In the genomic region with DNA sequence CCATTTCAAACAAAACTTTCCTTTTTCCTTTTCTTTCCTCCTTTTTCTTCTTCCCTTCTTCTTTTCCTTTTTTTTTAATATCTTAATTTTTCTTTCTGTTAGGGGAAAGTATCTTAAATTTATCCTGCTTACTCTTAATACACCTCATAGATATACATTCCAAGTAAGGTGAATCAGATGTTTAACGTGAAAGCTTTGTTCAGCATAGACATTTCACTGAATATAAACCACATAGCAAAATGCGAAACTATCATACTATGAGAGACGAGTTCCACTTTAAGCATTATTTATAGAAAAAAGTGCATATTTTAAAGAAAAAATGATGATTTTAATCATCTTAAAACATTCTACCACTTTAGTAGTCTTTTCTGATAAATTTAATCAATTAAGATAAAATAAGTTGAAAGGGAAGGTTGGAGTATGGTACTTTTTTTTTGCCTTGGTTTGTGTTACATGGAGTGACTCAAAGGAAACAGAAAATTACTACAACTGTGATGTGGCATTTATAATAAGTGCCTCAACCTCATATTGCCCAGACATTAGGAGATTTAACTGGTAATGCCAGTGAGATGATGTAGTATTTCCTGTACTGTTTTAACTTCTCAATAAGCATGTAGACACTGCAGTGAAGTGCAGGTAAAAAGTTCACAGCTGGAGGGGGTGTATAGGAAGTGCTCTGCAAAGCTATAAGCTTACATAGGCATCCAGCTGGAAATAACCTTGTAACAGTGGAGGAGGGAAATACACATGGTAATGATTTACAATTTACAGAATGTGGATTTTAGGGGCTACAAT, we compare ENCODE assay signal across 8 cellular contexts.
DNase-seq lines count a peak whose midpoint lies in the region; ATAC-seq and TF ChIP-seq lines count a peak whose summit lies in the region.

No MANE protein-coding gene starts in this region.

- no peaks in the 10 kb centered on the region for H3K27me3 ChIP-seq in A673 (replicated peaks; ENCODE audit: insufficient read depth, low read depth, low read length, poor library complexity)

- peaks cover 9 to 16% of the 10 kb centered on the region in 2 donors for H3K4me1 Mint-ChIP-seq in effector memory CD8-positive, alpha-beta T cell (ENCODE audit: low read depth in 2 of 2)

- peaks cover 31% of the 10 kb centered on the region for H3K4me1 ChIP-seq in A673 (ENCODE audit: insufficient read depth, low read length, poor library complexity, severe bottlenecking)

- in situ Hi-C loops in KBM-7 (cut with MboI; ENCODE audit: low pct_unique_long_range_greater_than_20kb, low sequenced_read_pairs): no loop called here

- intact Hi-C loops in A673 (cut with micrococcal nuclease; ENCODE audit: unreplicated experiment): loop anchor here (2.0 kb wide), 1 partner anchor 85 kb away; no protein-coding TSS in a partner anchor

- no peaks in the 10 kb centered on the region for H3K9me3 Mint-ChIP-seq in effector memory CD8-positive, alpha-beta T cell

- ATAC-seq in GM19397 (IDR thresholded peaks at IDR 0.05; ENCODE audit: unreplicated experiment): peak; percentile 63
- peak; percentile 70 for ATAC-seq in effector memory CD8-positive, alpha-beta T cell (replicated peaks)
- no peak for ATAC-seq in GM21367 (IDR thresholded peaks at IDR 0.05; ENCODE audit: unreplicated experiment)
- no peak for ATAC-seq in GM21723 (IDR thresholded peaks at IDR 0.05; ENCODE audit: unreplicated experiment)

- peak overlapping the region in 1 of 2 donors; percentile 23 for H3K27ac Mint-ChIP-seq in effector memory CD8-positive, alpha-beta T cell

- POLR2A ChIA-PET in A673 (lab: Charles Lee; ENCODE audit: low non-redundant PET): no interaction called here

- BruUV-seq in A673 (replicated peaks; lab: Mats Ljungman, UMichigan): no TSS peak

- no peaks in the 10 kb centered on the region for H3K9me3 ChIP-seq in A673 (ENCODE audit: low read depth, low read length, poor library complexity, severe bottlenecking)

- CTCF ChIA-PET in A673 (lab: Charles Lee): interaction anchor here (0.7 to 1.5 kb wide), 2 partner anchors 12 to 281 kb away, joined by 3 to 4 read pairs; a partner anchor contains a TSS

- no peak overlapping the region for H3K27ac ChIP-seq in A673 (ENCODE audit: low read depth, low read length, poor library complexity, severe bottlenecking)

- no peaks in the 10 kb centered on the region for H3K36me3 ChIP-seq in A673 (ENCODE audit: insufficient read depth, low read length, poor library complexity, severe bottlenecking)

- no peak overlapping the region for H3K4me3 Mint-ChIP-seq in effector memory CD8-positive, alpha-beta T cell

- no peaks in the 10 kb centered on the region for H3K36me3 Mint-ChIP-seq in effector memory CD8-positive, alpha-beta T cell (ENCODE audit: insufficient read depth)

- DNase-seq in A673 (ENCODE audit: low spot score) (peak; percentile 93), KBM-7 (peak; percentile 9), cortex of kidney (lab: John Stamatoyannopoulos, UW) (no peak), medulla oblongata (ENCODE audit: extremely low spot score) (no peak)
- DNase-seq in effector memory CD8-positive, alpha-beta T cell: no peak

- no peak for TF ChIP-seq CTCF in A673 (conservative IDR thresholded peaks at IDR 0.05; ENCODE audit: low read depth, low read length)

- no peaks in the 10 kb centered on the region for H3K27me3 Mint-ChIP-seq in effector memory CD8-positive, alpha-beta T cell

- H3K4me3 ChIP-seq in A673 (ENCODE audit: low read depth, low read length, poor library complexity, severe bottlenecking): no peak overlapping the region

Comparison
In these comparisons a context has a peak if more than half of its experiments do, and no peak if none do; other contexts are left out.
1. DNase-seq: peak in A673 (single experiment) and KBM-7 (single experiment); none in effector memory CD8-positive, alpha-beta T cell (0 of 3), cortex of kidney (single experiment) and medulla oblongata (single experiment).
2. ATAC-seq: peak in GM19397 (single experiment) and effector memory CD8-positive, alpha-beta T cell (single experiment); none in GM21367 (single experiment) and GM21723 (single experiment).